ENCODE assay signal across 9 cellular contexts in genomic region chr18:2657043-2657512, GRCh38. TPM values are rescaled to one million over a fixed set of nuclear protein-coding genes. Genes with fewer than 3 reads are reported as not detected.
A peak's percentile ranks its signal among the peaks of the same experiment; 100 is the strongest.
DNase-seq lines count a peak whose midpoint lies in the region; ATAC-seq, FAIRE-seq and TF ChIP-seq lines count a peak whose summit lies in the region.
"Had no signal": no experiment of that assay in that cellular context is flagged by ENCODE, and none has a peak within 500 bp of the region (broad histone marks: within the 10 kb centered on the region; RNA-seq: fewer than 3 reads in every experiment).

No MANE protein-coding gene starts in this region.

- ATAC-seq in GM12878 (no peak), GM21717 (IDR thresholded peaks at IDR 0.05; ENCODE audit: unreplicated experiment) (no peak), HG03280 (IDR thresholded peaks at IDR 0.05; ENCODE audit: unreplicated experiment) (no peak)

- H3K36me3 ChIP-seq in ACC112 (ENCODE audit: insufficient read depth, low read length) (0 out of 2 replicates have a peak, but pooled peaks cover 4% of the 10 kb centered on the region), GM12878 (ENCODE audit: control insufficient read depth in 2 of 2, insufficient read depth in 2 of 2, low read length in 1 of 2) (no peaks in the 10 kb centered on the region), mesodermal cell (ENCODE audit: control insufficient read depth, insufficient read depth, low read length) (peaks cover 7% of the 10 kb centered on the region)

- H3K4me2 ChIP-seq in GM12878 (ENCODE audit: control insufficient read depth, insufficient read depth) = peak overlapping the region; percentile 77

- no peaks in the 10 kb centered on the region; the same call in 1 of the 2 replicates for H4K20me1 ChIP-seq in GM12878 (ENCODE audit: control insufficient read depth, insufficient read depth)

- TF ChIP-seq POLR2A in GM12878 (IDR thresholded peaks at IDR 0.05; ENCODE audit: low read depth, low read length) = no peak

- FAIRE-seq in GM12878 (lab: Jason Lieb, UNC) = no peak
- FAIRE-seq: islet of Langerhans had no signal

- no peak for TF ChIP-seq EP300 in GM12878 (IDR thresholded peaks at IDR 0.05; ENCODE audit: borderline replicate concordance in 1 of 2, control insufficient read depth in 1 of 2, low read depth in 2 of 2, low read length in 2 of 2)

- peak overlapping the region; percentile 95 for H3K9ac ChIP-seq in GM12878 (ENCODE audit: control insufficient read depth, insufficient read depth, low read length)

- H3K9me3 ChIP-seq in GM12878 (replicated peaks; ENCODE audit: control insufficient read depth, insufficient read depth, low read length) = peaks cover 3% of the 10 kb centered on the region; the same call in 2 of the 3 replicates
- H3K9me3 ChIP-seq in mesodermal cell (ENCODE audit: control insufficient read depth, low read length) = no peaks in the 10 kb centered on the region

- no peak for TF ChIP-seq CTCF in GM12878 (IDR thresholded peaks at IDR 0.05 in 2 of 3, conservative IDR thresholded peaks at IDR 0.05 in 1 of 3; ENCODE audit: control insufficient read depth in 2 of 3, extremely low read depth in 1 of 3, insufficient read depth in 1 of 3, low read depth in 3 of 3, low read length in 3 of 3)

- RAD21 ChIA-PET in GM12878 (lab: Charles Lee; ENCODE audit: unreplicated experiment) = interaction anchor here (4.1 to 5.5 kb wide), 4 partner anchors 15 to 82 kb away, joined by 30 to 33 read pairs (median 32); no protein-coding TSS in a partner anchor

- in situ Hi-C loops in GM12878 (cut with MboI) = no loop called here

- under 1% methylated on average over 11 of the region's 11 CpGs for WGBS in GM12878 (ENCODE audit: insufficient coverage, insufficient replicate concordance, low lambda C conversion rate, missing lambda C conversion rate)
- WGBS in mesodermal cell (ENCODE audit: insufficient coverage in 2 of 2), 2 experiments = 10 to 25% methylated on average over 5 to 8 of the region's 11 CpGs

- SMC1A ChIA-PET in GM12878 (lab: Charles Lee; ENCODE audit: uncharacterized antibody, unreplicated experiment) = interaction anchor here (0.9 to 4.0 kb wide), 13 partner anchors 15 to 300 kb away, joined by 3 to 28 read pairs (median 4); no protein-coding TSS in a partner anchor

- BruUV-seq in GM12878 (replicated peaks; lab: Mats Ljungman, UMichigan) = no TSS peak

- H3K27me3 ChIP-seq in ACC112 (ENCODE audit: insufficient read depth, low read length) (no peaks in the 10 kb centered on the region), GM12878 (replicated peaks in 1 of 2; ENCODE audit: control insufficient read depth in 2 of 2, insufficient read depth in 2 of 2, low read length in 1 of 2) (no peaks in the 10 kb centered on the region)

- H3K79me2 ChIP-seq in ACC112 (ENCODE audit: control insufficient read depth, insufficient read depth, low read length, unreplicated experiment) (peaks cover 59% of the 10 kb centered on the region), GM12878 (ENCODE audit: control insufficient read depth, insufficient read depth, low read length) (peaks cover 63% of the 10 kb centered on the region)

- POLR2A ChIA-PET in GM12878 (lab: Charles Lee) = interaction anchor here (0.6 to 5.9 kb wide), 8 partner anchors 12 to 594 kb away, joined by 3 to 44 read pairs (median 5); partner anchors contain the start of genes METTL4 and NDC80

- TF ChIP-seq RAD21 in GM12878 (IDR thresholded peaks at IDR 0.05; ENCODE audit: insufficient read depth, low read depth, low read length) = no peak

- H3K27ac ChIP-seq in ACC112 (ENCODE audit: low read depth, low read length) (peak overlapping the region; percentile 88), GM12878 (ENCODE audit: control insufficient read depth, insufficient read depth) (peak overlapping the region; percentile 89), mesodermal cell (ENCODE audit: low read depth, low read length, severe bottlenecking) (peak overlapping the region; percentile 3)

- DNase-seq in HT-29 (ENCODE audit: low spot score) = peak; percentile 60
- no peak for DNase-seq in GM12878 (ENCODE audit: low read depth, low spot score)
- DNase-seq in NCI-H774 (lab: John Stamatoyannopoulos, UW) = no peak
- DNase-seq in KG1 (lab: John Stamatoyannopoulos, UW) = no peak

- H3K4me1 ChIP-seq in ACC112 (ENCODE audit: control insufficient read depth, insufficient read depth, low read length, unreplicated experiment) (peaks cover 24% of the 10 kb centered on the region), GM12878 (ENCODE audit: control insufficient read depth, insufficient read depth, low read length) (peaks cover 3% of the 10 kb centered on the region), mesodermal cell (ENCODE audit: control insufficient read depth, insufficient read depth, low read length, poor library complexity, severe bottlenecking) (peaks cover 4% of the 10 kb centered on the region)

- intact Hi-C loops in GM12878 (cut with micrococcal nuclease; ENCODE audit: unreplicated experiment) = loop anchor here (10.0 kb wide), 1 partner anchor 318 kb away; no protein-coding TSS in a partner anchor

- H3K4me3 ChIP-seq in ACC112 (ENCODE audit: low read depth, low read length) (peak overlapping the region; percentile 97), GM12878 (peak overlapping the region; percentile 87), mesodermal cell (ENCODE audit: extremely low read depth, insufficient read depth, low read length, poor library complexity, severe bottlenecking) (peak overlapping the region; percentile 92)

- no peak overlapping the region for H2AFZ ChIP-seq in ACC112 (ENCODE audit: low read length, unreplicated experiment)
- H2AFZ ChIP-seq in GM12878 (ENCODE audit: control insufficient read depth, low read depth, low read length) = no peak overlapping the region

- CTCF ChIA-PET in GM12878 (lab: Yijun Ruan, JAX) = interaction anchor here (0.6 to 2.0 kb wide), 3 partner anchors 20 to 337 kb away, joined by 3 to 9 read pairs (median 4); no protein-coding TSS in a partner anchor

TF ChIP-seq in GM12878, 131 proteins besides CTCF, POLR2A, EP300 and RAD21:
- TF ChIP-seq MTA3 (IDR thresholded peaks at IDR 0.05; ENCODE audit: borderline replicate concordance, low read length) = no peak
- no peak for TF ChIP-seq NKRF (conservative IDR thresholded peaks at IDR 0.05)
- no peak for TF ChIP-seq CBX5 (IDR thresholded peaks at IDR 0.05; ENCODE audit: low read depth)
- no peak for TF ChIP-seq STAT1 (conservative IDR thresholded peaks at IDR 0.05)
- no peak for TF ChIP-seq SMC3 (IDR thresholded peaks at IDR 0.05; ENCODE audit: borderline replicate concordance, low read length)

RNA-seq across cellular contexts. Expression of gene SMCHD1, which starts 1.6 kb away (rescaled TPM):
- 34.4 and 35.1 TPM in 2 replicates for total RNA-seq in HT-29 (2014; rRNA removed; shearing (Covaris generic))
- 550 and 614 TPM in 2 replicates for total RNA-seq in GM12878 (2013; cell fraction: nucleolus; rRNA removed)
- 71.6 and 89.8 TPM in 2 replicates for total RNA-seq in GM12878 (2014; rRNA removed)
- total RNA-seq in GM12878 (2014; rRNA removed; fragmentation: Illumina TruSeq; extraction: Trizol) = 110 and 115 TPM in 2 replicates
- 50.2 and 52.0 TPM in 2 replicates for total RNA-seq in GM12878 (2021)
- polyA plus RNA-seq in GM12878 (2011; ENCODE audit: low read depth) = 23.0 TPM
- 67.5 and 103 TPM in 2 replicates for polyA plus RNA-seq in GM12878 (2011; rRNA removed)
- polyA plus RNA-seq in GM12878 (2011; cell fraction: cytosol; rRNA removed) = 16.0 and 18.7 TPM in 2 replicates
- polyA plus RNA-seq in GM12878 (2011; cell fraction: nucleus; rRNA removed) = 72.0 and 77.0 TPM in 2 replicates
- 30.4 and 40.3 TPM in 2 replicates for polyA plus RNA-seq in GM12878 (2012)
- 64.2 and 87.8 TPM in 2 replicates for polyA plus RNA-seq in GM12878 (2014; fragmentation: Illumina TruSeq; extraction: Trizol)
- 1 to 10 TPM; 6.0 to 7.2 TPM for polyA plus RNA-seq in GM12878 (2014; fragmentation: Nextera tagmentation; extraction: Ambion mirVana)
- polyA plus RNA-seq in GM12878 (2014; rRNA removed) = 44.0 and 45.4 TPM in 2 replicates
- polyA plus RNA-seq in GM12878 (2016; fragmentation: Nextera tagmentation; extraction: Ambion mirVana) = 10 to 100 TPM; 16.5 to 17.5 TPM
- 62.1 and 99.8 TPM in 2 replicates for polyA minus RNA-seq in GM12878 (2011; rRNA and poly(A)+ RNA removed)
- polyA minus RNA-seq in GM12878 (2011; cell fraction: cytosol; rRNA and poly(A)+ RNA removed) = 42.8 and 52.2 TPM in 2 replicates
- 122 and 196 TPM in 2 replicates for polyA minus RNA-seq in GM12878 (2011; cell fraction: nucleus; rRNA and poly(A)+ RNA removed)
- polyA plus RNA-seq in mesodermal cell (2013, experiment 1 of 2) = 31.3 TPM
- 40.0 TPM for polyA plus RNA-seq in mesodermal cell (2013, experiment 2 of 2)

Comparison
In these comparisons a context has a peak if more than half of its experiments do, and no peak if none do; other contexts are left out.
1. H3K27ac ChIP-seq: peak in every context shown above with its lines; median percentile 89 in GM12878; 88 in ACC112; 3 in mesodermal cell.